1 cellular context compared by ENCODE assay signal in the genomic region with DNA sequence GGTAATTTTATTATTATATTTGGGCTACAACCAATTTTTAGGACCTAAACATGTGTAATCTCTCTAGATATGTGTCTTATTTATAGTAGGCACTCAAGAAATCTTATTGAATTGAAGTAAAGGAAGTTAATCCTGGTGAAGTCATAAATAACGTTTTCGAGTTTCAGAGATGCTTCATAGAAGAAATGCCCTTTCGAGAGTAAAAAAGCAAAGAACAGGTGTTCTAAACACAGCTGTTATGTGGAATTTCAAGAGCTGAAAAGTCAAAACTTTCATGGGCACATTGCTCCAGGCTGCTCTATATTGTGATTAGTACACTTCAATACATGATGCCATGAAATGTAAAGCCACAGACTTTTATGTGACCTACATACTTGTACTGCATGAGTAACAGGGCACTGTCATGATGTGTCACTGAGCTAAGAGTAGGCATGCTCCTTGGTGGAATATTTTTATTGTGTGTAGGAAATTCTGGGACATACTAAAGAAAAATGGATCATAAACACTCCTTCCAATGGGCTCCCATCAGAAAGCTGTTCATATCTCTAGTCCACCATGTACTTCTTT.
TF ChIP-seq lines count a peak whose summit lies in the region.

No MANE protein-coding gene starts in this region.

TF ChIP-seq in SK-N-SH, 30 proteins besides CTCF, POLR2A, EP300 and RAD21 (continued from another document):
- TF ChIP-seq, protein P1, sequence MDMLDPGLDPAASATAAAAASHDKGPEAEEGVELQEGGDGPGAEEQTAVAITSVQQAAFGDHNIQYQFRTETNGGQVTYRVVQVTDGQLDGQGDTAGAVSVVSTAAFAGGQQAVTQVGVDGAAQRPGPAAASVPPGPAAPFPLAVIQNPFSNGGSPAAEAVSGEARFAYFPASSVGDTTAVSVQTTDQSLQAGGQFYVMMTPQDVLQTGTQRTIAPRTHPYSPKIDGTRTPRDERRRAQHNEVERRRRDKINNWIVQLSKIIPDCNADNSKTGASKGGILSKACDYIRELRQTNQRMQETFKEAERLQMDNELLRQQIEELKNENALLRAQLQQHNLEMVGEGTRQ (IDR thresholded peaks at IDR 0.05; ENCODE audit: borderline replicate concordance, low read depth, low read length) = no peak
- TF ChIP-seq GATA2 (CRISPR knock-in tag; IDR thresholded peaks at IDR 0.05) = no peak
- TF ChIP-seq GABPA (IDR thresholded peaks at IDR 0.05; ENCODE audit: low read depth) = no peak
- no peak for TF ChIP-seq MEF2A (IDR thresholded peaks at IDR 0.05; ENCODE audit: borderline replicate concordance, low read depth)
- no peak for TF ChIP-seq YY1 (IDR thresholded peaks at IDR 0.05; ENCODE audit: low read depth)
- TF ChIP-seq TCF12 (IDR thresholded peaks at IDR 0.05) = no peak
- TF ChIP-seq CHD2 (IDR thresholded peaks at IDR 0.05; ENCODE audit: low read length, partially characterized antibody) = no peak
- no peak for TF ChIP-seq RFX5 (IDR thresholded peaks at IDR 0.05; ENCODE audit: low read length)
- TF ChIP-seq, protein P2, sequence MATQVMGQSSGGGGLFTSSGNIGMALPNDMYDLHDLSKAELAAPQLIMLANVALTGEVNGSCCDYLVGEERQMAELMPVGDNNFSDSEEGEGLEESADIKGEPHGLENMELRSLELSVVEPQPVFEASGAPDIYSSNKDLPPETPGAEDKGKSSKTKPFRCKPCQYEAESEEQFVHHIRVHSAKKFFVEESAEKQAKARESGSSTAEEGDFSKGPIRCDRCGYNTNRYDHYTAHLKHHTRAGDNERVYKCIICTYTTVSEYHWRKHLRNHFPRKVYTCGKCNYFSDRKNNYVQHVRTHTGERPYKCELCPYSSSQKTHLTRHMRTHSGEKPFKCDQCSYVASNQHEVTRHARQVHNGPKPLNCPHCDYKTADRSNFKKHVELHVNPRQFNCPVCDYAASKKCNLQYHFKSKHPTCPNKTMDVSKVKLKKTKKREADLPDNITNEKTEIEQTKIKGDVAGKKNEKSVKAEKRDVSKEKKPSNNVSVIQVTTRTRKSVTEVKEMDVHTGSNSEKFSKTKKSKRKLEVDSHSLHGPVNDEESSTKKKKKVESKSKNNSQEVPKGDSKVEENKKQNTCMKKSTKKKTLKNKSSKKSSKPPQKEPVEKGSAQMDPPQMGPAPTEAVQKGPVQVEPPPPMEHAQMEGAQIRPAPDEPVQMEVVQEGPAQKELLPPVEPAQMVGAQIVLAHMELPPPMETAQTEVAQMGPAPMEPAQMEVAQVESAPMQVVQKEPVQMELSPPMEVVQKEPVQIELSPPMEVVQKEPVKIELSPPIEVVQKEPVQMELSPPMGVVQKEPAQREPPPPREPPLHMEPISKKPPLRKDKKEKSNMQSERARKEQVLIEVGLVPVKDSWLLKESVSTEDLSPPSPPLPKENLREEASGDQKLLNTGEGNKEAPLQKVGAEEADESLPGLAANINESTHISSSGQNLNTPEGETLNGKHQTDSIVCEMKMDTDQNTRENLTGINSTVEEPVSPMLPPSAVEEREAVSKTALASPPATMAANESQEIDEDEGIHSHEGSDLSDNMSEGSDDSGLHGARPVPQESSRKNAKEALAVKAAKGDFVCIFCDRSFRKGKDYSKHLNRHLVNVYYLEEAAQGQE (IDR thresholded peaks at IDR 0.05; ENCODE audit: low read depth, low read length) = no peak
- TF ChIP-seq, protein P3, sequence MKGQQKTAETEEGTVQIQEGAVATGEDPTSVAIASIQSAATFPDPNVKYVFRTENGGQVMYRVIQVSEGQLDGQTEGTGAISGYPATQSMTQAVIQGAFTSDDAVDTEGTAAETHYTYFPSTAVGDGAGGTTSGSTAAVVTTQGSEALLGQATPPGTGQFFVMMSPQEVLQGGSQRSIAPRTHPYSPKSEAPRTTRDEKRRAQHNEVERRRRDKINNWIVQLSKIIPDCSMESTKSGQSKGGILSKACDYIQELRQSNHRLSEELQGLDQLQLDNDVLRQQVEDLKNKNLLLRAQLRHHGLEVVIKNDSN (IDR thresholded peaks at IDR 0.05; ENCODE audit: borderline replicate concordance, low read depth) = no peak
- no peak for TF ChIP-seq FOXJ3 (CRISPR knock-in tag; IDR thresholded peaks at IDR 0.05)
- TF ChIP-seq RCOR1 (IDR thresholded peaks at IDR 0.05; ENCODE audit: low read length) = no peak
- no peak for TF ChIP-seq FOXM1 (IDR thresholded peaks at IDR 0.05; ENCODE audit: low read depth)
- TF ChIP-seq RXRA (IDR thresholded peaks at IDR 0.05; ENCODE audit: borderline replicate concordance, low read depth) = no peak
- TF ChIP-seq FOSL2 (IDR thresholded peaks at IDR 0.05; ENCODE audit: borderline replicate concordance, low read depth) = no peak
TF ChIP-seq in SK-N-SH: peak in this region for 0.
